1 cellular context compared by ENCODE assay signal in genomic region chr19:8612807-8613171, GRCh38.
A peak's percentile ranks its signal among the peaks of the same experiment; 100 is the strongest.
TF ChIP-seq lines count a peak whose summit lies in the region.

No MANE protein-coding gene starts in this region.

TF ChIP-seq in GM12878, 131 proteins besides CTCF, POLR2A, EP300 and RAD21:
- TF ChIP-seq DPF2 (IDR thresholded peaks at IDR 0.05) = peak; percentile 87
- peak; percentile 77 for TF ChIP-seq MEF2B (IDR thresholded peaks at IDR 0.05; ENCODE audit: partially characterized antibody, poor library complexity, severe bottlenecking)
- TF ChIP-seq IKZF1 (conservative IDR thresholded peaks at IDR 0.05) = peak; percentile 88
- no peak for TF ChIP-seq ZNF592 (IDR thresholded peaks at IDR 0.05)
- no peak for TF ChIP-seq POU2F2 (IDR thresholded peaks at IDR 0.05; ENCODE audit: borderline replicate concordance, low read depth, low read length)
- TF ChIP-seq SUZ12 (IDR thresholded peaks at IDR 0.05; ENCODE audit: unreplicated experiment) = no peak
- TF ChIP-seq MTA3 (IDR thresholded peaks at IDR 0.05; ENCODE audit: borderline replicate concordance, low read length) = no peak
- TF ChIP-seq RUNX3 (IDR thresholded peaks at IDR 0.05; ENCODE audit: low read length) = 0 out of 2 replicates have a peak, but pooled peaks have one; percentile 34
- TF ChIP-seq, protein P1, sequence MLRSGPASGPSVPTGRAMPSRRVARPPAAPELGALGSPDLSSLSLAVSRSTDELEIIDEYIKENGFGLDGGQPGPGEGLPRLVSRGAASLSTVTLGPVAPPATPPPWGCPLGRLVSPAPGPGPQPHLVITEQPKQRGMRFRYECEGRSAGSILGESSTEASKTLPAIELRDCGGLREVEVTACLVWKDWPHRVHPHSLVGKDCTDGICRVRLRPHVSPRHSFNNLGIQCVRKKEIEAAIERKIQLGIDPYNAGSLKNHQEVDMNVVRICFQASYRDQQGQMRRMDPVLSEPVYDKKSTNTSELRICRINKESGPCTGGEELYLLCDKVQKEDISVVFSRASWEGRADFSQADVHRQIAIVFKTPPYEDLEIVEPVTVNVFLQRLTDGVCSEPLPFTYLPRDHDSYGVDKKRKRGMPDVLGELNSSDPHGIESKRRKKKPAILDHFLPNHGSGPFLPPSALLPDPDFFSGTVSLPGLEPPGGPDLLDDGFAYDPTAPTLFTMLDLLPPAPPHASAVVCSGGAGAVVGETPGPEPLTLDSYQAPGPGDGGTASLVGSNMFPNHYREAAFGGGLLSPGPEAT (IDR thresholded peaks at IDR 0.05; ENCODE audit: low read depth) = peak; percentile 45; the same call in 1 of the 2 replicates
- peak; percentile 49 to 68; a peak in 3 of 4 replicates for TF ChIP-seq IKZF2 (IDR thresholded peaks at IDR 0.05)
- TF ChIP-seq WRNIP1 (IDR thresholded peaks at IDR 0.05; ENCODE audit: borderline replicate concordance, low read depth, low read length) = no peak
- TF ChIP-seq HDAC2 (IDR thresholded peaks at IDR 0.05) = no peak
- TF ChIP-seq EGR1 (IDR thresholded peaks at IDR 0.05; ENCODE audit: borderline replicate concordance in 1 of 2, low read depth in 2 of 2, low read length in 2 of 2) = no peak
- peak; percentile 89 for TF ChIP-seq NR2F1 (conservative IDR thresholded peaks at IDR 0.05)
- peak; percentile 62; the same call in 1 of the 2 replicates for TF ChIP-seq MTA2 (IDR thresholded peaks at IDR 0.05; ENCODE audit: low read depth)
